Comparison of ENCODE assay signal across 8 cellular contexts in the genomic region with DNA sequence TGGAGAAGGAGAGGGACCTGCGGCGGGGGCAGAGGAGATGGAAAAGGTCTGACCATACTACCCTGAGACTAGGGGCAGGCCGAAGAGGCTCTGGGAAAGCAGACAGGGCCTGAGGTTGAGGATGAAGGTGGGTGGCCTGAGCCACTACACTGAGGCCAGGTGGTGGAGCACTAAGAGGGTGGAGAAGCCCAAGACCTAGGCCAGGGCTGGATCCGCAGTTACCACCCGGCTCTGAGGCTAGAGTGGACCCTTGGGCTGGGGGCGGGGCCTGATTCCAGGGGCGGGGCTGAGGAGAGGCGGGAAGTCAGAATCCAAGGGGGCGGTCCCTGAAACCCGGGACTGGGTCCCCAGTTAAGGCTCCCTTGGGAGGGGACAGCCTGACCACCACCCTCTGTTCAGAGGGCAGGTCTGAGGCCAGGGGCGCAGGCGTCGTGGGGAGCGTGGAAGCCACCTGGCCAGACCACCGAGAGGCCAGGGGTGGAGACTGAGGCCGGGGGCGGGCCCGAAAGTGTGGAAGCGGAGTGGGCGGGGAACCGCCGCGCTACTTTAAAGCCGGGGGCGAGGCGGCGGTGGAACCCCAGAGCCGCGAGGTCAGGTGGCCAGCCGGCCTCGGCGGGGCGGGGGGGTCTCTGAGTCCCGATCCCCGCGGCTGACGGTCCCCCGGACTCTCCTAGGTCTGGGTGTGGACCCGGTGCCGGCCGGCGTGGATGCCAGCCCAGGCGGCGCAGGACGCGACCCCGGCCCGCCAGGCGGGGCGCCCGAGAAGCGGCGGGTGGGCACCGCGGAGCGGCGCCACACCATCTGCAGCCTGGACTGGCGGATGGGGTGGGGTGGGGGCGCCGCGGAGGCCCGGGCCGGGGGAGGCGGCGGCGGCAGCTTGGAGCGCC. TPM values are rescaled to one million over a fixed set of nuclear protein-coding genes. Genes with fewer than 3 reads are reported as not detected.
DNase-seq lines count a peak whose midpoint lies in the region; ATAC-seq and TF ChIP-seq lines count a peak whose summit lies in the region.

No MANE protein-coding gene starts in this region.

- H3K4me1 ChIP-seq in HAP-1 = peaks cover 2% of the 10 kb centered on the region; the same call in 1 of the 2 replicates
- H3K4me1 ChIP-seq in fibroblast of lung (ENCODE audit: control insufficient read depth, extremely low read depth, insufficient read depth, low read length) = no peaks in the 10 kb centered on the region
- H3K4me1 ChIP-seq in parathyroid adenoma = peaks cover 7% of the 10 kb centered on the region
- peaks cover 0 to 2% of the 10 kb centered on the region in 2 donors for H3K4me1 ChIP-seq in aorta (ENCODE audit: control insufficient read depth in 1 of 2, insufficient read depth in 2 of 2, low read length in 2 of 2)

- DNase-seq in ACHN = peak; percentile 58
- peak; percentile 38 to 94 for DNase-seq in HAP-1 (ENCODE audit: low spot score in 2 of 2)
- peak; percentile 93 to 97 for DNase-seq in NCI-H526 (lab: John Stamatoyannopoulos, UW)
- DNase-seq in activated CD8-positive, alpha-beta memory T cell treated with anti-CD3 and anti-CD28 coated beads, Interleukin-2, amount 50 U/mL, for 48 hours = peak; percentile 71
- no peak for DNase-seq in fibroblast of lung (ENCODE audit: low read depth in 2 of 2)
- DNase-seq in aorta = peak in 1 of 2 donors; percentile 88

- no peak overlapping the region for H2AFZ ChIP-seq in fibroblast of lung (ENCODE audit: low read length)
- H2AFZ ChIP-seq in parathyroid adenoma = peak overlapping the region; percentile 78

- 1 to 2% methylated on average over 57 to 67 of the region's 67 CpGs for WGBS in aorta, 2 donors

- peaks cover 45% of the 10 kb centered on the region for H3K27me3 ChIP-seq in HAP-1 (ENCODE audit: low read depth)
- peaks cover 34% of the 10 kb centered on the region for H3K27me3 ChIP-seq in fibroblast of lung (ENCODE audit: control insufficient read depth, insufficient read depth, low read length)
- no peaks in the 10 kb centered on the region for H3K27me3 ChIP-seq in parathyroid adenoma (ENCODE audit: control insufficient read depth, insufficient read depth, low read length)
- peaks cover 0 to 2% of the 10 kb centered on the region in 2 donors for H3K27me3 ChIP-seq in aorta (ENCODE audit: control insufficient read depth in 1 of 2, insufficient read depth in 2 of 2, low read length in 1 of 2)

- H3K36me3 ChIP-seq in HAP-1 (replicated peaks) = no peaks in the 10 kb centered on the region
- H3K36me3 ChIP-seq in fibroblast of lung (ENCODE audit: control insufficient read depth, insufficient read depth, low read length) = no peaks in the 10 kb centered on the region
- no peaks in the 10 kb centered on the region for H3K36me3 ChIP-seq in parathyroid adenoma (ENCODE audit: control insufficient read depth, insufficient read depth, low read length)
- H3K36me3 ChIP-seq in aorta (ENCODE audit: control insufficient read depth in 1 of 2, insufficient read depth in 2 of 2, low read length in 1 of 2) = no peaks in the 10 kb centered on the region

- H3K4me3 ChIP-seq in HAP-1 (peak overlapping the region; percentile 47), fibroblast of lung (replicated peaks in 1 of 4; ENCODE audit: control extremely low read depth in 1 of 4, insufficient read depth in 1 of 4, low read depth in 3 of 4, low read length in 4 of 4) (no peak overlapping the region), parathyroid adenoma (ENCODE audit: low read depth, low read length) (peak overlapping the region; percentile 59), aorta (ENCODE audit: low read length in 2 of 2) (peak overlapping the region; percentile 21 to 52)

- no peaks in the 10 kb centered on the region for H4K20me1 ChIP-seq in fibroblast of lung (ENCODE audit: control insufficient read depth, extremely low read depth, insufficient read depth, low read length)

- ATAC-seq in aorta (ENCODE audit: low FRiP score) = peak; percentile 54
- ATAC-seq in HG03378 (IDR thresholded peaks at IDR 0.05; ENCODE audit: unreplicated experiment) = no peak

- intact Hi-C loops in aorta (cut with DNase I) = no loop called here

- no peak overlapping the region for H3K27ac ChIP-seq in fibroblast of lung (ENCODE audit: insufficient read depth, low read length)
- peak overlapping the region; percentile 63 for H3K27ac ChIP-seq in parathyroid adenoma
- no peak overlapping the region for H3K27ac ChIP-seq in aorta (ENCODE audit: low read depth in 1 of 2, low read length in 2 of 2)

- in situ Hi-C loops in ACHN (cut with HindIII; ENCODE audit: low pct_ligation_motif_present, low pct_unique_long_range_greater_than_20kb, low sequenced_read_pairs) = no loop called here
- in situ Hi-C loops in HAP-1 (cut with MboI; ENCODE audit: low sequenced_read_pairs) = no loop called here

- H3K4me2 ChIP-seq in fibroblast of lung (ENCODE audit: extremely low read depth, insufficient read depth, low read length) (peak overlapping the region; percentile 5), parathyroid adenoma (ENCODE audit: low read length) (peak overlapping the region; percentile 88)

- H3K9me3 ChIP-seq in HAP-1 (no peaks in the 10 kb centered on the region), fibroblast of lung (ENCODE audit: control insufficient read depth, insufficient read depth, low read depth, low read length) (no peaks in the 10 kb centered on the region), parathyroid adenoma (ENCODE audit: control insufficient read depth, low read length) (no peaks in the 10 kb centered on the region), aorta (ENCODE audit: control insufficient read depth, low read length) (no peaks in the 10 kb centered on the region)

- no peak for TF ChIP-seq CTCF in fibroblast of lung (conservative IDR thresholded peaks at IDR 0.05 in 1 of 2, IDR thresholded peaks at IDR 0.05 in 1 of 2; ENCODE audit: low read depth in 1 of 2, low read length in 2 of 2)
- TF ChIP-seq CTCF in parathyroid adenoma (IDR thresholded peaks at IDR 0.05) = no peak

- H3K79me2 ChIP-seq in fibroblast of lung (ENCODE audit: control insufficient read depth, insufficient read depth, low read length) (no peaks in the 10 kb centered on the region), parathyroid adenoma (no peaks in the 10 kb centered on the region)

- H3K9ac ChIP-seq in fibroblast of lung (ENCODE audit: insufficient read depth, low read length) (no peak overlapping the region), parathyroid adenoma (no peak overlapping the region)

RNA-seq across cellular contexts. Expression of gene CCM2L, which starts 8.3 kb away (rescaled TPM):
- total RNA-seq in fibroblast of lung (not detected in 2 replicates), aorta (10 to 100 TPM in 1 of 2 donors, 1 to 10 TPM in 1; 7.4 to 11.0 TPM)
- polyA plus RNA-seq in fibroblast of lung (not detected in 2 replicates), aorta (1 to 10 TPM in 1 of 2 donors, under 1 TPM in 1; 0.88 to 1.7 TPM)
- not detected in 2 replicates for polyA plus RNA-seq in fibroblast of lung (2012)
- not detected in 2 replicates for polyA minus RNA-seq in fibroblast of lung (ENCODE audit: low replicate concordance)

RNA-seq across cellular contexts. Expression of gene HCK, which starts 33.5 kb away (rescaled TPM):
- total RNA-seq in fibroblast of lung (not detected in 2 replicates), aorta (10 to 100 TPM; 19.9 to 28.6 TPM)
- polyA plus RNA-seq in fibroblast of lung (not detected in 2 replicates), aorta (10 to 100 TPM in 1 of 2 donors, 1 to 10 TPM in 1; 4.0 to 20.7 TPM)
- polyA plus RNA-seq in fibroblast of lung (2012) = not detected in 2 replicates
- not detected in 2 replicates for polyA minus RNA-seq in fibroblast of lung (ENCODE audit: low replicate concordance)

RNA-seq across cellular contexts. Expression of gene XKR7, which starts 50.6 kb away (rescaled TPM):
- total RNA-seq in fibroblast of lung = not detected in 2 replicates
- not detected in 2 replicates for polyA plus RNA-seq in fibroblast of lung
- polyA plus RNA-seq in fibroblast of lung (2012) = not detected in 2 replicates
- polyA minus RNA-seq in fibroblast of lung (ENCODE audit: low replicate concordance) = not detected in 2 replicates
- not detected for total RNA-seq in aorta
- under 1 TPM in 1 of 2 donors, not detected in 1; 0.13 TPM for polyA plus RNA-seq in aorta

Comparison
In these comparisons a context has a peak if more than half of its experiments do, and no peak if none do; other contexts are left out.
1. DNase-seq: peak in ACHN (single experiment), HAP-1 (2 of 2), NCI-H526 (2 of 2) and activated CD8-positive, alpha-beta memory T cell treated with anti-CD3 and anti-CD28 coated beads, Interleukin-2, amount 50 U/mL, for 48 hours (single experiment); none in fibroblast of lung (0 of 2).
2. H3K4me3 ChIP-seq: peak in HAP-1 (single experiment), parathyroid adenoma (single experiment) and aorta (2 of 2); none in fibroblast of lung (0 of 4).
3. RNA of gene HCK, which starts 33.5 kb away (total RNA-seq): 19.9 to 28.6 TPM in aorta; not detected in fibroblast of lung; every median in the first group is over 10 times any median in the second.